Comparison of ENCODE assay signal across 1 cellular context in genomic region chr21:29649370-29649963, GRCh38.
TF ChIP-seq lines count a peak whose summit lies in the region.

No MANE protein-coding gene starts in this region.

TF ChIP-seq in K562, 482 proteins besides CTCF, POLR2A, EP300 and RAD21 (continued from another document and continues in another):
- TF ChIP-seq ZFP91 (CRISPR knock-in tag; IDR thresholded peaks at IDR 0.05) (no peak), MEIS2 (IDR thresholded peaks at IDR 0.05; ENCODE audit: partially characterized antibody) (peak; percentile 37), XRCC3 (IDR thresholded peaks at IDR 0.05) (no peak), NCOR1 (IDR thresholded peaks at IDR 0.05) (peak; percentile 92), U2AF2 (optimal IDR thresholded peaks at IDR 0.05; ENCODE audit: low read depth, low read length) (no peak), TOE1 (IDR thresholded peaks at IDR 0.05; ENCODE audit: borderline replicate concordance) (no peak), TOE1 (CRISPR knock-in tag; IDR thresholded peaks at IDR 0.05; ENCODE audit: borderline replicate concordance, low read depth) (no peak), HCFC1 (IDR thresholded peaks at IDR 0.05; ENCODE audit: low read depth, low read length) (no peak), NONO (IDR thresholded peaks at IDR 0.05; ENCODE audit: low read depth in 2 of 2, low read length in 1 of 2) (no peak; a peak in 1 of 4 replicates), PML (IDR thresholded peaks at IDR 0.05; ENCODE audit: low read length) (peak; percentile 88), SMAD3 (CRISPR knock-in tag; conservative IDR thresholded peaks at IDR 0.05) (0 out of 2 replicates have a peak, but pooled peaks have one; percentile 67), HIVEP1 (CRISPR knock-in tag; IDR thresholded peaks at IDR 0.05) (0 out of 2 replicates have a peak, but pooled peaks have one; percentile 71), ZNF408 (CRISPR knock-in tag; IDR thresholded peaks at IDR 0.05; ENCODE audit: low read depth) (no peak), GABPB2 (CRISPR knock-in tag; conservative IDR thresholded peaks at IDR 0.05) (no peak), GTF2A2 (tag; IDR thresholded peaks at IDR 0.05) (no peak), TCF7L2 (IDR thresholded peaks at IDR 0.05; ENCODE audit: low read depth, low read length) (no peak), KLF16 (IDR thresholded peaks at IDR 0.05) (peak; percentile 84), RBBP5 (IDR thresholded peaks at IDR 0.05; ENCODE audit: borderline replicate concordance, insufficient read depth, low read length, poor library complexity, severe bottlenecking) (no peak), SMARCA4 (IDR thresholded peaks at IDR 0.05) (peak; percentile 95), HDAC3 (IDR thresholded peaks at IDR 0.05; ENCODE audit: borderline replicate concordance, partially characterized antibody) (peak; percentile 70), ZC3H8 (IDR thresholded peaks at IDR 0.05) (no peak), ZNF121 (CRISPR knock-in tag; conservative IDR thresholded peaks at IDR 0.05) (no peak), EHMT2 (IDR thresholded peaks at IDR 0.05) (no peak), CBFB (CRISPR knock-in tag; IDR thresholded peaks at IDR 0.05) (no peak), ARID2 (IDR thresholded peaks at IDR 0.05) (no peak), RBM39 (optimal IDR thresholded peaks at IDR 0.05; ENCODE audit: low read depth, low read length) (no peak), ZNF280B (CRISPR knock-in tag; IDR thresholded peaks at IDR 0.05) (no peak), FOXK2 (conservative IDR thresholded peaks at IDR 0.05 in 1 of 2, IDR thresholded peaks at IDR 0.05 in 1 of 2; ENCODE audit: low read depth in 2 of 2) (peak; percentile 41 to 51; a peak in 1 of 4 replicates), ZEB2 (IDR thresholded peaks at IDR 0.05) (peak; percentile 66; the same call in 1 of the 2 replicates), PHTF2 (CRISPR knock-in tag; IDR thresholded peaks at IDR 0.05) (no peak), RAD51 (IDR thresholded peaks at IDR 0.05; ENCODE audit: borderline replicate concordance, low read depth) (no peak), ZNF316 (IDR thresholded peaks at IDR 0.05) (peak; percentile 46; the same call in 1 of the 2 replicates), KDM4B (IDR thresholded peaks at IDR 0.05; ENCODE audit: borderline replicate concordance in 2 of 2, low read depth in 1 of 2) (no peak), ZNF655 (CRISPR knock-in tag; IDR thresholded peaks at IDR 0.05) (no peak), USF1 (CRISPR knock-in tag; IDR thresholded peaks at IDR 0.05) (no peak), SNAPC5 (CRISPR knock-in tag; IDR thresholded peaks at IDR 0.05) (no peak), HNRNPH1 (optimal IDR thresholded peaks at IDR 0.05; ENCODE audit: low read depth, low read length) (no peak), BRD4 (IDR thresholded peaks at IDR 0.05) (peak; percentile 32; the same call in 1 of the 2 replicates), ARID4B (CRISPR knock-in tag; IDR thresholded peaks at IDR 0.05) (no peak), THRB (CRISPR knock-in tag; conservative IDR thresholded peaks at IDR 0.05) (peak; percentile 87)
- TF ChIP-seq, protein P1, sequence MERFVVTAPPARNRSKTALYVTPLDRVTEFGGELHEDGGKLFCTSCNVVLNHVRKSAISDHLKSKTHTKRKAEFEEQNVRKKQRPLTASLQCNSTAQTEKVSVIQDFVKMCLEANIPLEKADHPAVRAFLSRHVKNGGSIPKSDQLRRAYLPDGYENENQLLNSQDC (CRISPR knock-in tag; IDR thresholded peaks at IDR 0.05) = no peak
- TF ChIP-seq, protein P2, sequence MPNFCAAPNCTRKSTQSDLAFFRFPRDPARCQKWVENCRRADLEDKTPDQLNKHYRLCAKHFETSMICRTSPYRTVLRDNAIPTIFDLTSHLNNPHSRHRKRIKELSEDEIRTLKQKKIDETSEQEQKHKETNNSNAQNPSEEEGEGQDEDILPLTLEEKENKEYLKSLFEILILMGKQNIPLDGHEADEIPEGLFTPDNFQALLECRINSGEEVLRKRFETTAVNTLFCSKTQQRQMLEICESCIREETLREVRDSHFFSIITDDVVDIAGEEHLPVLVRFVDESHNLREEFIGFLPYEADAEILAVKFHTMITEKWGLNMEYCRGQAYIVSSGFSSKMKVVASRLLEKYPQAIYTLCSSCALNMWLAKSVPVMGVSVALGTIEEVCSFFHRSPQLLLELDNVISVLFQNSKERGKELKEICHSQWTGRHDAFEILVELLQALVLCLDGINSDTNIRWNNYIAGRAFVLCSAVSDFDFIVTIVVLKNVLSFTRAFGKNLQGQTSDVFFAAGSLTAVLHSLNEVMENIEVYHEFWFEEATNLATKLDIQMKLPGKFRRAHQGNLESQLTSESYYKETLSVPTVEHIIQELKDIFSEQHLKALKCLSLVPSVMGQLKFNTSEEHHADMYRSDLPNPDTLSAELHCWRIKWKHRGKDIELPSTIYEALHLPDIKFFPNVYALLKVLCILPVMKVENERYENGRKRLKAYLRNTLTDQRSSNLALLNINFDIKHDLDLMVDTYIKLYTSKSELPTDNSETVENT (CRISPR knock-in tag; IDR thresholded peaks at IDR 0.05) = no peak
- TF ChIP-seq, protein P3, sequence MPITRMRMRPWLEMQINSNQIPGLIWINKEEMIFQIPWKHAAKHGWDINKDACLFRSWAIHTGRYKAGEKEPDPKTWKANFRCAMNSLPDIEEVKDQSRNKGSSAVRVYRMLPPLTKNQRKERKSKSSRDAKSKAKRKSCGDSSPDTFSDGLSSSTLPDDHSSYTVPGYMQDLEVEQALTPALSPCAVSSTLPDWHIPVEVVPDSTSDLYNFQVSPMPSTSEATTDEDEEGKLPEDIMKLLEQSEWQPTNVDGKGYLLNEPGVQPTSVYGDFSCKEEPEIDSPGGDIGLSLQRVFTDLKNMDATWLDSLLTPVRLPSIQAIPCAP (CRISPR knock-in tag; IDR thresholded peaks at IDR 0.05; ENCODE audit: borderline replicate concordance) = no peak
- TF ChIP-seq, protein P4, sequence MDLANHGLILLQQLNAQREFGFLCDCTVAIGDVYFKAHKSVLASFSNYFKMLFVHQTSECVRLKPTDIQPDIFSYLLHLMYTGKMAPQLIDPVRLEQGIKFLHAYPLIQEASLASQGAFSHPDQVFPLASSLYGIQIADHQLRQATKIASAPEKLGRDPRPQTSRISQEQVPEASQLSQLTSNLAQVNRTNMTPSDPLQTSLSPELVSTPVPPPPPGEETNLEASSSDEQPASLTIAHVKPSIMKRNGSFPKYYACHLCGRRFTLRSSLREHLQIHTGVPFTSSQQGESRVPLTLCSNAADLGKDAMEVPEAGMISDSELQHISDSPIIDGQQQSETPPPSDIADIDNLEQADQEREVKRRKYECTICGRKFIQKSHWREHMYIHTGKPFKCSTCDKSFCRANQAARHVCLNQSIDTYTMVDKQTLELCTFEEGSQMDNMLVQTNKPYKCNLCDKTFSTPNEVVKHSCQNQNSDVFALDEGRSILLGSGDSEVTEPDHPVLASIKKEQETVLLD (IDR thresholded peaks at IDR 0.05) = no peak
- TF ChIP-seq, protein P5, sequence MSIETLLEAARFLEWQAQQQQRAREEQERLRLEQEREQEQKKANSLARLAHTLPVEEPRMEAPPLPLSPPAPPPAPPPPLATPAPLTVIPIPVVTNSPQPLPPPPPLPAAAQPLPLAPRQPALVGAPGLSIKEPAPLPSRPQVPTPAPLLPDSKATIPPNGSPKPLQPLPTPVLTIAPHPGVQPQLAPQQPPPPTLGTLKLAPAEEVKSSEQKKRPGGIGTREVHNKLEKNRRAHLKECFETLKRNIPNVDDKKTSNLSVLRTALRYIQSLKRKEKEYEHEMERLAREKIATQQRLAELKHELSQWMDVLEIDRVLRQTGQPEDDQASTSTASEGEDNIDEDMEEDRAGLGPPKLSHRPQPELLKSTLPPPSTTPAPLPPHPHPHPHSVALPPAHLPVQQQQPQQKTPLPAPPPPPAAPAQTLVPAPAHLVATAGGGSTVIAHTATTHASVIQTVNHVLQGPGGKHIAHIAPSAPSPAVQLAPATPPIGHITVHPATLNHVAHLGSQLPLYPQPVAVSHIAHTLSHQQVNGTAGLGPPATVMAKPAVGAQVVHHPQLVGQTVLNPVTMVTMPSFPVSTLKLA (conservative IDR thresholded peaks at IDR 0.05) = peak in 1 of 2 experiments; percentile 58; a peak in 1 of 4 replicates
- TF ChIP-seq, protein P6, sequence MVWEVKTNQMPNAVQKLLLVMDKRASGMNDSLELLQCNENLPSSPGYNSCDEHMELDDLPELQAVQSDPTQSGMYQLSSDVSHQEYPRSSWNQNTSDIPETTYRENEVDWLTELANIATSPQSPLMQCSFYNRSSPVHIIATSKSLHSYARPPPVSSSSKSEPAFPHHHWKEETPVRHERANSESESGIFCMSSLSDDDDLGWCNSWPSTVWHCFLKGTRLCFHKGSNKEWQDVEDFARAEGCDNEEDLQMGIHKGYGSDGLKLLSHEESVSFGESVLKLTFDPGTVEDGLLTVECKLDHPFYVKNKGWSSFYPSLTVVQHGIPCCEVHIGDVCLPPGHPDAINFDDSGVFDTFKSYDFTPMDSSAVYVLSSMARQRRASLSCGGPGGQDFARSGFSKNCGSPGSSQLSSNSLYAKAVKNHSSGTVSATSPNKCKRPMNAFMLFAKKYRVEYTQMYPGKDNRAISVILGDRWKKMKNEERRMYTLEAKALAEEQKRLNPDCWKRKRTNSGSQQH (CRISPR knock-in tag; IDR thresholded peaks at IDR 0.05) = peak; percentile 81; the same call in 1 of the 2 replicates
